In genomic region chr1:201715801-201716741, GRCh38 we compare ENCODE assay signal across 8 cellular contexts.
DNase-seq lines count a peak whose midpoint lies in the region; ATAC-seq, FAIRE-seq and TF ChIP-seq lines count a peak whose summit lies in the region.

No MANE protein-coding gene starts in this region.

- H3K36me3 ChIP-seq in OCI-LY3 (replicated peaks; ENCODE audit: low read depth, low read length): no peaks in the 10 kb centered on the region
- no peaks in the 10 kb centered on the region for H3K36me3 ChIP-seq in endothelial cell of umbilical vein (ENCODE audit: control insufficient read depth in 2 of 2, extremely low read depth in 1 of 2, insufficient read depth in 2 of 2, low read length in 2 of 2)
- no peaks in the 10 kb centered on the region for H3K36me3 ChIP-seq in gastrocnemius medialis

- H3K27ac ChIP-seq in OCI-LY3 (ENCODE audit: low read length) (peak overlapping the region; percentile 44), endothelial cell of umbilical vein (ENCODE audit: insufficient read depth, low read depth, low read length) (no peak overlapping the region), gastrocnemius medialis (peak overlapping the region; percentile 75 to 85 (median 80))

- no peaks in the 10 kb centered on the region for H3K36me3 Mint-ChIP-seq in activated CD4-positive, alpha-beta T cell treated with anti-CD3 and anti-CD28 coated beads for 36 hours (ENCODE audit: low read depth)

- no peaks in the 10 kb centered on the region for H3K27me3 Mint-ChIP-seq in activated CD4-positive, alpha-beta T cell treated with anti-CD3 and anti-CD28 coated beads for 36 hours

- no peaks in the 10 kb centered on the region for H4K20me1 ChIP-seq in OCI-LY3 (ENCODE audit: insufficient read depth, low read length)
- H4K20me1 ChIP-seq in endothelial cell of umbilical vein (replicated peaks; ENCODE audit: control insufficient read depth, extremely low read depth, insufficient read depth, low read length): no peaks in the 10 kb centered on the region

- CTCF ChIA-PET in endothelial cell of umbilical vein (lab: Charles Lee): interaction anchor here (0.9 to 20.5 kb wide), 5 partner anchors 7 to 72 kb away, joined by 3 to 970 read pairs (median 6); no protein-coding TSS in a partner anchor
- CTCF ChIA-PET in activated CD4-positive, alpha-beta T cell treated with anti-CD3 and anti-CD28 coated beads for 36 hours (lab: Charles Lee): interaction anchor here (0.7 to 1.3 kb wide), 2 partner anchors 78 to 204 kb away, joined by 3 to 4 read pairs; no protein-coding TSS in a partner anchor
- CTCF ChIA-PET in HEK293T (lab: Yijun Ruan, JAX): interaction anchor here (0.9 to 8.8 kb wide), 2 partner anchors 74 to 78 kb away, joined by 3 to 110 read pairs; no protein-coding TSS in a partner anchor

- no peaks in the 10 kb centered on the region for H3K9me3 ChIP-seq in OCI-LY3 (ENCODE audit: insufficient read depth, low read length)
- H3K9me3 ChIP-seq in endothelial cell of umbilical vein (replicated peaks; ENCODE audit: control insufficient read depth, insufficient read depth, low read length): no peaks in the 10 kb centered on the region
- no peaks in the 10 kb centered on the region for H3K9me3 ChIP-seq in gastrocnemius medialis

- H3K4me1 ChIP-seq in OCI-LY3 (ENCODE audit: low read length) (peaks cover 56% of the 10 kb centered on the region), endothelial cell of umbilical vein (ENCODE audit: control insufficient read depth, extremely low read depth, insufficient read depth, low read length) (peaks cover 42% of the 10 kb centered on the region), gastrocnemius medialis (peaks cover 71 to 89% of the 10 kb centered on the region in 2 donors)

- H3K4me2 ChIP-seq in OCI-LY3 (ENCODE audit: low read length) (peak overlapping the region; percentile 68), endothelial cell of umbilical vein (ENCODE audit: insufficient read depth, low read length) (no peak overlapping the region)

- DNase-seq in endothelial cell of umbilical vein (ENCODE audit: low read depth, low spot score) (no peak), gastrocnemius medialis (no peak), NCI-H1105 treated with DMSO at 0.1 percent for 48 hours (lab: John Stamatoyannopoulos, UW) (no peak), HEK293T (ENCODE audit: extremely low spot score) (no peak)
- no peak for DNase-seq in activated CD4-positive, alpha-beta T cell treated with anti-CD3 and anti-CD28 coated beads for 36 hours

- FAIRE-seq in endothelial cell of umbilical vein (lab: Jason Lieb, UNC): peak; percentile 62

- dilution Hi-C loops in endothelial cell of umbilical vein (cut with MboI; ENCODE audit: extremely low pct_ligation_motif_present, low sequenced_read_pairs): loop anchor here (25.0 kb wide), 1 partner anchor 154 kb away; no protein-coding TSS in a partner anchor

- H3K79me2 ChIP-seq in OCI-LY3 (ENCODE audit: low read length): no peaks in the 10 kb centered on the region
- peaks cover 14% of the 10 kb centered on the region for H3K79me2 ChIP-seq in endothelial cell of umbilical vein (ENCODE audit: control insufficient read depth, insufficient read depth, low read length)

- H3K9me3 Mint-ChIP-seq in activated CD4-positive, alpha-beta T cell treated with anti-CD3 and anti-CD28 coated beads for 36 hours (ENCODE audit: low read depth): no peaks in the 10 kb centered on the region

- in situ Hi-C loops in gastrocnemius medialis (cut with MboI; ENCODE audit: low sequenced_read_pairs in 4 of 4): loop anchor here in 1 of 4 donors (10.0 kb wide), 1 partner anchor 69 kb away; no protein-coding TSS in a partner anchor

- H3K27ac Mint-ChIP-seq in activated CD4-positive, alpha-beta T cell treated with anti-CD3 and anti-CD28 coated beads for 36 hours: no peak overlapping the region

- H3K4me3 ChIP-seq in OCI-LY3 (ENCODE audit: low read length) (peak overlapping the region; percentile 50), endothelial cell of umbilical vein (replicated peaks in 1 of 3; ENCODE audit: insufficient read depth in 1 of 3, low read depth in 1 of 3, low read length in 3 of 3) (no peak overlapping the region), gastrocnemius medialis (no peak overlapping the region)

- H2AFZ ChIP-seq in OCI-LY3 (ENCODE audit: low read depth, low read length) (no peak overlapping the region), endothelial cell of umbilical vein (ENCODE audit: low read depth, low read length) (no peak overlapping the region)

- no peaks in the 10 kb centered on the region for H3K4me1 Mint-ChIP-seq in activated CD4-positive, alpha-beta T cell treated with anti-CD3 and anti-CD28 coated beads for 36 hours

- H3K9ac ChIP-seq in OCI-LY3 (ENCODE audit: low read length) (peak overlapping the region; percentile 8; the same call in 1 of the 2 replicates), endothelial cell of umbilical vein (replicated peaks; ENCODE audit: extremely low read depth, insufficient read depth, low read length) (no peak overlapping the region)

- no peak for TF ChIP-seq CTCF in OCI-LY3 (IDR thresholded peaks at IDR 0.05; ENCODE audit: low read depth, low read length)
- TF ChIP-seq CTCF in endothelial cell of umbilical vein (IDR thresholded peaks at IDR 0.05; ENCODE audit: extremely low read depth in 1 of 2, insufficient read depth in 1 of 2, low read depth in 1 of 2, low read length in 2 of 2): no peak
- no peak for TF ChIP-seq CTCF in gastrocnemius medialis (IDR thresholded peaks at IDR 0.05 in 4 of 5, conservative IDR thresholded peaks at IDR 0.05 in 1 of 5)

- no TSS peak for BruUV-seq in endothelial cell of umbilical vein (replicated peaks; lab: Mats Ljungman, UMichigan)

- TF ChIP-seq POLR2A in endothelial cell of umbilical vein (IDR thresholded peaks at IDR 0.05; ENCODE audit: low read depth, low read length) (no peak), gastrocnemius medialis (IDR thresholded peaks at IDR 0.05) (no peak)

- POLR2A ChIA-PET in endothelial cell of umbilical vein (lab: Charles Lee): interaction anchor here (2.0 kb wide), 1 partner anchor 75 kb away, joined by 5 read pairs; no protein-coding TSS in a partner anchor
- POLR2A ChIA-PET in activated CD4-positive, alpha-beta T cell treated with anti-CD3 and anti-CD28 coated beads for 36 hours (lab: Charles Lee): no interaction called here
- POLR2A ChIA-PET in HEK293T (lab: Yijun Ruan, JAX): no interaction called here

- intact Hi-C loops in endothelial cell of umbilical vein (cut with micrococcal nuclease): no loop called here
- intact Hi-C loops in gastrocnemius medialis (cut with DNase I; ENCODE audit: low total_unique reads): loop anchor here (2.0 kb wide), 1 partner anchor 23 kb away; no protein-coding TSS in a partner anchor
- intact Hi-C loops in activated CD4-positive, alpha-beta T cell treated with anti-CD3 and anti-CD28 coated beads for 36 hours (cut with DNase I, micrococcal nuclease): no loop called here

- H3K27me3 ChIP-seq in OCI-LY3 (ENCODE audit: low read depth, low read length) (peaks cover 14% of the 10 kb centered on the region), endothelial cell of umbilical vein (ENCODE audit: control insufficient read depth in 2 of 2, insufficient read depth in 2 of 2, low read length in 2 of 2) (no peaks in the 10 kb centered on the region), gastrocnemius medialis (no peaks in the 10 kb centered on the region)

- H3K4me3 Mint-ChIP-seq in activated CD4-positive, alpha-beta T cell treated with anti-CD3 and anti-CD28 coated beads for 36 hours: no peak overlapping the region

- ATAC-seq in GM18511 (IDR thresholded peaks at IDR 0.05; ENCODE audit: unreplicated experiment): peak; percentile 68
- ATAC-seq in gastrocnemius medialis: no peak
- no peak for ATAC-seq in activated CD4-positive, alpha-beta T cell treated with anti-CD3 and anti-CD28 coated beads for 36 hours
- no peak for ATAC-seq in GM21381 (IDR thresholded peaks at IDR 0.05; ENCODE audit: unreplicated experiment)

- no peaks in the 10 kb centered on the region for H3K9me1 ChIP-seq in endothelial cell of umbilical vein (replicated peaks; ENCODE audit: control insufficient read depth, extremely low read depth, insufficient read depth, low read length)

TF ChIP-seq in endothelial cell of umbilical vein, 7 proteins besides CTCF, POLR2A, EP300 and RAD21:
- TF ChIP-seq MYC (IDR thresholded peaks at IDR 0.05; ENCODE audit: low read depth, low read length): no peak

TF ChIP-seq in HEK293T, 16 proteins besides CTCF, POLR2A, EP300 and RAD21:
- TF ChIP-seq L3MBTL2 (conservative IDR thresholded peaks at IDR 0.05) (no peak), SUZ12 (IDR thresholded peaks at IDR 0.05) (no peak)
